In the genomic region with DNA sequence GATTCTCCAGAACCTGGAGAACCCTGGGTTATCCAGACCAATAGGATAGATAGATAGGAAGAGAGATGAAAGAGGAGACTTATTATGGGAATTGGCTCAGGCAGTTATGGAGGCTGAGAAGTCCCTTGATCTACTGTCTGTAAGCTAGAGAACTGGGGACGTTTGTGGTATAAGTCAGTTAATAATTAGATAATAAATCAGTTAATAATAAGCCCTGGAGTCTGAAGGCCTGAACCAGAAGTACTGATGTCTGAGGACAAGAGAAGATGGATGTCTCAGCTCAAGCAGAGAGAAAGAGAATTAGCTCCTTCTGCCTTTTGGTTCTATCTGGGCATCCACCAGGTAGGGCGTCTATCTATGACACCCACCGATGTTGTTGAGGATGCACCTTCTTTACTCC, we compare ENCODE assay signal across 33 cellular contexts.
DNase-seq lines count a peak whose midpoint lies in the region; ATAC-seq and TF ChIP-seq lines count a peak whose summit lies in the region.
"Had no signal": no experiment of that assay in that cellular context is flagged by ENCODE, and none has a peak within 500 bp of the region (broad histone marks: within the 10 kb centered on the region; RNA-seq: fewer than 3 reads in every experiment).

No MANE protein-coding gene starts in this region.

- WGBS in esophagus muscularis mucosa, result 86% methylated on average over 3 of the region's 3 CpGs
- 87 to 91% methylated on average over 3 of the region's 3 CpGs for WGBS in heart right ventricle, 2 donors

- no peak overlapping the region for H2AFZ ChIP-seq in neural cell (ENCODE audit: low read depth, low read length)

- H4K20me1 ChIP-seq in neural cell (ENCODE audit: insufficient read depth), result no peaks in the 10 kb centered on the region
- H4K20me1 ChIP-seq: BLaER1; BLaER1 treated with 17β-estradiol and CSF1 and Interleukin-3, amounts not matched to agents 10 nM and 100 nM had no signal

- DNase-seq in esophagus muscularis mucosa (ENCODE audit: extremely low spot score) (peak; percentile 17), kidney tubule cell (ENCODE audit: low spot score) (peak; percentile 64), renal cortical epithelial cell (ENCODE audit: low read depth) (peak; percentile 58), NCI-H82 (lab: John Stamatoyannopoulos, UW) (no peak), heart right ventricle (no peak)
- DNase-seq: 8988T; ACHN; AML-193; BE2C; C1 segment of cervical spinal cord; Caco-2; Calu3; CD4-positive, alpha-beta memory T cell; CD4-positive, alpha-beta T cell; CD4-positive, CD25-positive, alpha-beta regulatory T cell; CD8-positive, alpha-beta memory T cell; CD8-positive, alpha-beta T cell; COR-L47; DMS 273 treated with DMSO at 0.1 percent for 48 hours; DMS153; DMS53; DMS79; DMS79 treated with DMSO at 0.1 percent for 48 hours; DND-41; EL had no signal

- TF ChIP-seq CTCF in esophagus muscularis mucosa (IDR thresholded peaks at IDR 0.05), result no peak
- TF ChIP-seq CTCF in neural cell (IDR thresholded peaks at IDR 0.05; ENCODE audit: poor library complexity, severe bottlenecking), result no peak
- no peak for TF ChIP-seq CTCF in heart right ventricle (IDR thresholded peaks at IDR 0.05)

- intact Hi-C loops in esophagus muscularis mucosa (cut with DNase I), result no loop called here
- intact Hi-C loops in heart right ventricle (cut with DNase I), result no loop called here

- no peak overlapping the region for H3K9ac ChIP-seq in neural cell (ENCODE audit: low read length)
- H3K9ac ChIP-seq: BLaER1; BLaER1 treated with 17β-estradiol and CSF1 and Interleukin-3, amounts not matched to agents 10 nM and 100 nM had no signal

- no peaks in the 10 kb centered on the region for H3K4me1 ChIP-seq in esophagus muscularis mucosa
- H3K4me1 ChIP-seq in heart right ventricle, result no peaks in the 10 kb centered on the region
- H3K4me1 ChIP-seq: BE2C had no signal

- no peak for TF ChIP-seq RAD21 in neural cell (conservative IDR thresholded peaks at IDR 0.05)

- H3K9me3 ChIP-seq in esophagus muscularis mucosa, result no peaks in the 10 kb centered on the region
- no peaks in the 10 kb centered on the region for H3K9me3 ChIP-seq in neural cell (ENCODE audit: low read length)
- no peaks in the 10 kb centered on the region for H3K9me3 ChIP-seq in heart right ventricle
- H3K9me3 ChIP-seq: A549; BE2C; BLaER1; BLaER1 treated with 17β-estradiol and CSF1 and Interleukin-3, amounts not matched to agents 10 nM and 100 nM; Caco-2 had no signal

- H3K4me3 ChIP-seq in esophagus muscularis mucosa (no peak overlapping the region), neural cell (ENCODE audit: low read length) (no peak overlapping the region), heart right ventricle (no peak overlapping the region)
- H3K4me3 ChIP-seq: A549; BLaER1; BLaER1 treated with 17β-estradiol and CSF1 and Interleukin-3, amounts not matched to agents 10 nM and 100 nM had no signal

- ATAC-seq in heart right ventricle, result no peak
- no peak for ATAC-seq in HG02623 (IDR thresholded peaks at IDR 0.05; ENCODE audit: unreplicated experiment)
- no peak for ATAC-seq in HG03159 (IDR thresholded peaks at IDR 0.05; ENCODE audit: unreplicated experiment)
- ATAC-seq: A549; CD8-positive, alpha-beta T cell had no signal

- TF ChIP-seq EP300 in esophagus muscularis mucosa (IDR thresholded peaks at IDR 0.05) (no peak), neural cell (conservative IDR thresholded peaks at IDR 0.05; ENCODE audit: poor library complexity, severe bottlenecking) (no peak)

- no peak overlapping the region for H3K27ac ChIP-seq in esophagus muscularis mucosa (replicated peaks in 1 of 4)
- H3K27ac ChIP-seq in neural cell (ENCODE audit: low read length), result peak overlapping the region; percentile 36
- H3K27ac ChIP-seq in heart right ventricle, result no peak overlapping the region
- H3K27ac ChIP-seq: 22Rv1; BLaER1; BLaER1 treated with 17β-estradiol and CSF1 and Interleukin-3, amounts not matched to agents 10 nM and 100 nM; C4-2B had no signal

- no peaks in the 10 kb centered on the region for H3K36me3 ChIP-seq in esophagus muscularis mucosa
- H3K36me3 ChIP-seq in neural cell (ENCODE audit: insufficient read depth, low read length), result no peaks in the 10 kb centered on the region
- no peaks in the 10 kb centered on the region for H3K36me3 ChIP-seq in heart right ventricle
- H3K36me3 ChIP-seq: BE2C; BLaER1; BLaER1 treated with 17β-estradiol and CSF1 and Interleukin-3, amounts not matched to agents 10 nM and 100 nM had no signal

- no peaks in the 10 kb centered on the region for H3K9me2 ChIP-seq in neural cell (ENCODE audit: insufficient read depth, low read length)

- no peak overlapping the region for H3K4me2 ChIP-seq in neural cell (ENCODE audit: low read length)
- H3K4me2 ChIP-seq: A549 had no signal

- H3K79me2 ChIP-seq in neural cell (replicated peaks; ENCODE audit: insufficient read depth, low read length), result no peaks in the 10 kb centered on the region

- no peaks in the 10 kb centered on the region for H3K27me3 ChIP-seq in esophagus muscularis mucosa
- H3K27me3 ChIP-seq in neural cell (ENCODE audit: insufficient read depth, low read depth, low read length), result no peaks in the 10 kb centered on the region
- H3K27me3 ChIP-seq in heart right ventricle, result peaks cover 0 to 14% (median 9%) of the 10 kb centered on the region in 7 donors
- H3K27me3 ChIP-seq: BLaER1; BLaER1 treated with 17β-estradiol and CSF1 and Interleukin-3, amounts not matched to agents 10 nM and 100 nM had no signal

- no peaks in the 10 kb centered on the region for H3F3A ChIP-seq in neural cell (ENCODE audit: insufficient read depth, low read length, poor library complexity, severe bottlenecking)

- TF ChIP-seq POLR2A in esophagus muscularis mucosa (IDR thresholded peaks at IDR 0.05; ENCODE audit: low read depth), result no peak

TF ChIP-seq in neural cell, 6 proteins besides CTCF, POLR2A, EP300 and RAD21:
- TF ChIP-seq, protein P1, sequence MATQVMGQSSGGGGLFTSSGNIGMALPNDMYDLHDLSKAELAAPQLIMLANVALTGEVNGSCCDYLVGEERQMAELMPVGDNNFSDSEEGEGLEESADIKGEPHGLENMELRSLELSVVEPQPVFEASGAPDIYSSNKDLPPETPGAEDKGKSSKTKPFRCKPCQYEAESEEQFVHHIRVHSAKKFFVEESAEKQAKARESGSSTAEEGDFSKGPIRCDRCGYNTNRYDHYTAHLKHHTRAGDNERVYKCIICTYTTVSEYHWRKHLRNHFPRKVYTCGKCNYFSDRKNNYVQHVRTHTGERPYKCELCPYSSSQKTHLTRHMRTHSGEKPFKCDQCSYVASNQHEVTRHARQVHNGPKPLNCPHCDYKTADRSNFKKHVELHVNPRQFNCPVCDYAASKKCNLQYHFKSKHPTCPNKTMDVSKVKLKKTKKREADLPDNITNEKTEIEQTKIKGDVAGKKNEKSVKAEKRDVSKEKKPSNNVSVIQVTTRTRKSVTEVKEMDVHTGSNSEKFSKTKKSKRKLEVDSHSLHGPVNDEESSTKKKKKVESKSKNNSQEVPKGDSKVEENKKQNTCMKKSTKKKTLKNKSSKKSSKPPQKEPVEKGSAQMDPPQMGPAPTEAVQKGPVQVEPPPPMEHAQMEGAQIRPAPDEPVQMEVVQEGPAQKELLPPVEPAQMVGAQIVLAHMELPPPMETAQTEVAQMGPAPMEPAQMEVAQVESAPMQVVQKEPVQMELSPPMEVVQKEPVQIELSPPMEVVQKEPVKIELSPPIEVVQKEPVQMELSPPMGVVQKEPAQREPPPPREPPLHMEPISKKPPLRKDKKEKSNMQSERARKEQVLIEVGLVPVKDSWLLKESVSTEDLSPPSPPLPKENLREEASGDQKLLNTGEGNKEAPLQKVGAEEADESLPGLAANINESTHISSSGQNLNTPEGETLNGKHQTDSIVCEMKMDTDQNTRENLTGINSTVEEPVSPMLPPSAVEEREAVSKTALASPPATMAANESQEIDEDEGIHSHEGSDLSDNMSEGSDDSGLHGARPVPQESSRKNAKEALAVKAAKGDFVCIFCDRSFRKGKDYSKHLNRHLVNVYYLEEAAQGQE (IDR thresholded peaks at IDR 0.05; ENCODE audit: borderline replicate concordance), result no peak
- TF ChIP-seq POLR2AphosphoS5 (IDR thresholded peaks at IDR 0.05) (no peak), EZH2 (IDR thresholded peaks at IDR 0.05; ENCODE audit: borderline replicate concordance, insufficient read depth, low read length, poor library complexity, severe bottlenecking) (no peak), TAF1 (IDR thresholded peaks at IDR 0.05; ENCODE audit: low read depth) (no peak), SMC3 (conservative IDR thresholded peaks at IDR 0.05; ENCODE audit: poor library complexity) (no peak), MXI1 (conservative IDR thresholded peaks at IDR 0.05; ENCODE audit: poor library complexity, severe bottlenecking) (no peak)

Comparison
In these comparisons a context has a peak if more than half of its experiments do, and no peak if none do; other contexts are left out.
1. DNase-seq: peak in esophagus muscularis mucosa (single experiment), kidney tubule cell (single experiment) and renal cortical epithelial cell (single experiment); none in NCI-H82 (single experiment) and heart right ventricle (0 of 2).